In the genomic region with DNA sequence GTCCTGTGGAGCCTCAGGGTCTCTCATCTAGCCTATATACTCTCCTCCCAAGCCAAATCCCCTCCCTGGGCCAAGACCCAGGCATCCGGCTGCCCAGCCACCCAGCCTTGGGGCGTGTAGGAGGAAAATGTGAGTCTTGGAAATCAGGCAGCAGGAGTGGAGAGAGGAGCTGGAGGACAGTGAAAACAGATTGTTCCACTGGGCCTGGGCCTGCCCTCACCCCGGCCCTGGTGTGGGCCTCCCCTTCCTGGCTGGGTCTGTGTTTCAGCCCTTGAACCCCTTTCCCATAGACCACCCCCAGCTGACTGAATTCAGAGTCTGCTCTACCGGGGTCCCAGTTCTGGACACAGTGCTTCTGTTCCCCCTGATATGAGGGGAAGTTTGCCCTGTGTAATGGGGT, we compare ENCODE assay signal across 10 cellular contexts. TPM values are rescaled to one million over a fixed set of nuclear protein-coding genes. Genes with fewer than 3 reads are reported as not detected.
DNase-seq lines count a peak whose midpoint lies in the region; ATAC-seq and TF ChIP-seq lines count a peak whose summit lies in the region.
"Had no signal": no experiment of that assay in that cellular context is flagged by ENCODE, and none has a peak within 500 bp of the region (broad histone marks: within the 10 kb centered on the region; RNA-seq: fewer than 3 reads in every experiment).

No MANE protein-coding gene starts in this region.

- peaks cover 40% of the 10 kb centered on the region for H3K4me1 ChIP-seq in right cardiac atrium (ENCODE audit: control insufficient read depth, insufficient read depth, low read length)
- H3K4me1 ChIP-seq: testis had no signal

- WGBS in right cardiac atrium: 64% methylated on average over 4 of the region's 4 CpGs

- no peak for TF ChIP-seq CTCF in HL-60 (IDR thresholded peaks at IDR 0.05; ENCODE audit: insufficient read depth, low read length)

- ATAC-seq in right cardiac atrium (peak; percentile 1 to 55), GM21423 (IDR thresholded peaks at IDR 0.05; ENCODE audit: unreplicated experiment) (no peak), HG02852 (IDR thresholded peaks at IDR 0.05; ENCODE audit: unreplicated experiment) (no peak)
- no peak for ATAC-seq in stimulated activated effector memory CD8-positive, alpha-beta T cell treated with anti-CD3 and anti-CD28 coated beads, Interleukin-12 subunit alpha, Interleukin-12 subunit beta, amount 100 ng/mL, for 72 hours

- in situ Hi-C loops in G401 (cut with HindIII; ENCODE audit: low sequenced_read_pairs): no loop called here

- H3K27me3 Mint-ChIP-seq in activated T-helper 2 cell treated with anti-CD3 and anti-CD28 coated beads, Interferon-gamma antibody, Interleukin-2, Interleukin-4, amounts not matched to agents 10 μg/mL and 5 μg/mL and 100 μg/mL, durations not matched to agents 14 hours and 24 hours and 36 hours (ENCODE audit: low read depth): no peaks in the 10 kb centered on the region

- no peaks in the 10 kb centered on the region for H3K9me3 ChIP-seq in right cardiac atrium (ENCODE audit: control insufficient read depth, low read length)
- H3K9me3 ChIP-seq: testis had no signal

- H3K27ac Mint-ChIP-seq in activated T-helper 2 cell treated with anti-CD3 and anti-CD28 coated beads, Interferon-gamma antibody, Interleukin-2, Interleukin-4, amounts not matched to agents 10 μg/mL and 5 μg/mL and 100 μg/mL, durations not matched to agents 14 hours and 24 hours and 36 hours: peak overlapping the region; percentile 96
- peak overlapping the region; percentile 90 for H3K27ac Mint-ChIP-seq in stimulated activated effector memory CD8-positive, alpha-beta T cell treated with anti-CD3 and anti-CD28 coated beads, Interleukin-12 subunit alpha, Interleukin-12 subunit beta, amount 100 ng/mL, for 72 hours

- H3K4me3 ChIP-seq in HL-60 (replicated peaks; ENCODE audit: insufficient read depth, low read length) (0 out of 2 replicates have a peak overlapping the region, but pooled peaks have one; percentile 6), right cardiac atrium (ENCODE audit: low read length) (no peak overlapping the region)
- H3K4me3 ChIP-seq: testis had no signal

- DNase-seq in HL-60 (ENCODE audit: low read depth in 1 of 2, low spot score in 1 of 2): no peak
- no peak for DNase-seq in activated T-helper 2 cell treated with anti-CD3 and anti-CD28 coated beads, Interferon-gamma antibody, Interleukin-2, Interleukin-4, amounts not matched to agents 10 μg/mL and 5 μg/mL and 100 μg/mL, durations not matched to agents 14 hours and 24 hours and 36 hours (ENCODE audit: low spot score)
- DNase-seq in right cardiac atrium: peak in 1 of 3 donors; percentile 60
- no peak for DNase-seq in stimulated activated effector memory CD8-positive, alpha-beta T cell treated with anti-CD3 and anti-CD28 coated beads, Interleukin-12 subunit alpha, Interleukin-12 subunit beta, amount 100 ng/mL, for 72 hours (ENCODE audit: low spot score in 2 of 2)
- DNase-seq in NCI-H2196 (lab: John Stamatoyannopoulos, UW; ENCODE audit: unreplicated experiment): no peak
- DNase-seq in G401 (ENCODE audit: low spot score): no peak
- DNase-seq: NCI-H1417, testis had no signal

- peaks cover 52% of the 10 kb centered on the region for H3K4me1 Mint-ChIP-seq in activated T-helper 2 cell treated with anti-CD3 and anti-CD28 coated beads, Interferon-gamma antibody, Interleukin-2, Interleukin-4, amounts not matched to agents 10 μg/mL and 5 μg/mL and 100 μg/mL, durations not matched to agents 14 hours and 24 hours and 36 hours (ENCODE audit: low read depth)
- peaks cover 74% of the 10 kb centered on the region for H3K4me1 Mint-ChIP-seq in stimulated activated effector memory CD8-positive, alpha-beta T cell treated with anti-CD3 and anti-CD28 coated beads, Interleukin-12 subunit alpha, Interleukin-12 subunit beta, amount 100 ng/mL, for 72 hours

- peak overlapping the region; percentile 83 for H3K4me3 Mint-ChIP-seq in activated T-helper 2 cell treated with anti-CD3 and anti-CD28 coated beads, Interferon-gamma antibody, Interleukin-2, Interleukin-4, amounts not matched to agents 10 μg/mL and 5 μg/mL and 100 μg/mL, durations not matched to agents 14 hours and 24 hours and 36 hours (ENCODE audit: low read depth)
- H3K4me3 Mint-ChIP-seq in stimulated activated effector memory CD8-positive, alpha-beta T cell treated with anti-CD3 and anti-CD28 coated beads, Interleukin-12 subunit alpha, Interleukin-12 subunit beta, amount 100 ng/mL, for 72 hours: peak overlapping the region; percentile 60

- intact Hi-C loops in activated T-helper 2 cell treated with anti-CD3 and anti-CD28 coated beads, Interferon-gamma antibody, Interleukin-2, Interleukin-4, amounts not matched to agents 10 μg/mL and 5 μg/mL and 100 μg/mL, durations not matched to agents 14 hours and 24 hours and 36 hours (cut with micrococcal nuclease): loop anchor here (2.0 to 5.0 kb wide), 2 partner anchors 26 to 85 kb away; partner anchors contain the start of gene NCKAP1L
- intact Hi-C loops in right cardiac atrium (cut with DNase I): no loop called here

- peaks cover 22% of the 10 kb centered on the region for H3K36me3 Mint-ChIP-seq in activated T-helper 2 cell treated with anti-CD3 and anti-CD28 coated beads, Interferon-gamma antibody, Interleukin-2, Interleukin-4, amounts not matched to agents 10 μg/mL and 5 μg/mL and 100 μg/mL, durations not matched to agents 14 hours and 24 hours and 36 hours (ENCODE audit: low read depth)
- H3K36me3 Mint-ChIP-seq in stimulated activated effector memory CD8-positive, alpha-beta T cell treated with anti-CD3 and anti-CD28 coated beads, Interleukin-12 subunit alpha, Interleukin-12 subunit beta, amount 100 ng/mL, for 72 hours: peaks cover 83% of the 10 kb centered on the region

- H3K27me3 ChIP-seq in HL-60 (ENCODE audit: insufficient read depth, poor library complexity, severe bottlenecking): no peaks in the 10 kb centered on the region
- no peaks in the 10 kb centered on the region for H3K27me3 ChIP-seq in right cardiac atrium (ENCODE audit: control insufficient read depth, insufficient read depth)
- H3K27me3 ChIP-seq: testis had no signal

- H3K9me3 Mint-ChIP-seq in activated T-helper 2 cell treated with anti-CD3 and anti-CD28 coated beads, Interferon-gamma antibody, Interleukin-2, Interleukin-4, amounts not matched to agents 10 μg/mL and 5 μg/mL and 100 μg/mL, durations not matched to agents 14 hours and 24 hours and 36 hours: no peaks in the 10 kb centered on the region
- H3K9me3 Mint-ChIP-seq in stimulated activated effector memory CD8-positive, alpha-beta T cell treated with anti-CD3 and anti-CD28 coated beads, Interleukin-12 subunit alpha, Interleukin-12 subunit beta, amount 100 ng/mL, for 72 hours: no peaks in the 10 kb centered on the region

- H3K27ac ChIP-seq in HL-60 (replicated peaks) (peak overlapping the region; percentile 88), right cardiac atrium (ENCODE audit: low read length) (peak overlapping the region; percentile 85)

RNA-seq across cellular contexts. Expression of gene ITGA5, which starts 6.7 kb away (rescaled TPM):
- 41.4 and 41.5 TPM in 2 replicates for total RNA-seq in activated T-helper 2 cell treated with anti-CD3 and anti-CD28 coated beads, Interferon-gamma antibody, Interleukin-2, Interleukin-4, amounts not matched to agents 10 μg/mL and 5 μg/mL and 100 μg/mL, durations not matched to agents 14 hours and 24 hours and 36 hours
- 100 to 1,000 TPM in 1 of 4 donors, 10 to 100 TPM in 3; 57.0 to 141 (median 60.2) TPM for total RNA-seq in right cardiac atrium
- polyA plus RNA-seq in right cardiac atrium: 49.3 TPM
- 49.1 and 58.8 TPM in 2 replicates for total RNA-seq in G401 (2014; rRNA removed; shearing (Covaris generic))

RNA-seq across cellular contexts. Expression of gene ZNF385A, which starts 27.8 kb away (rescaled TPM):
- 0.60 and 0.78 TPM in 2 replicates for total RNA-seq in activated T-helper 2 cell treated with anti-CD3 and anti-CD28 coated beads, Interferon-gamma antibody, Interleukin-2, Interleukin-4, amounts not matched to agents 10 μg/mL and 5 μg/mL and 100 μg/mL, durations not matched to agents 14 hours and 24 hours and 36 hours
- total RNA-seq in right cardiac atrium: 10 to 100 TPM in 1 of 4 donors, 1 to 10 TPM in 3; 6.5 to 17.0 (median 8.9) TPM
- 6.0 TPM for polyA plus RNA-seq in right cardiac atrium
- total RNA-seq in G401 (2014; rRNA removed; shearing (Covaris generic)): 6.0 and 8.6 TPM in 2 replicates

RNA-seq across cellular contexts. Expression of gene GPR84, which starts 48.1 kb away (rescaled TPM):
- total RNA-seq in activated T-helper 2 cell treated with anti-CD3 and anti-CD28 coated beads, Interferon-gamma antibody, Interleukin-2, Interleukin-4, amounts not matched to agents 10 μg/mL and 5 μg/mL and 100 μg/mL, durations not matched to agents 14 hours and 24 hours and 36 hours: 1.8 and 2.3 TPM in 2 replicates
- under 1 TPM; 0.39 to 0.71 (median 0.46) TPM for total RNA-seq in right cardiac atrium
- polyA plus RNA-seq in right cardiac atrium: 0.20 TPM
- total RNA-seq in G401 (2014; rRNA removed; shearing (Covaris generic)): 1.0 TPM in 1 of 2 replicates, not detected in the other

Comparison
In these comparisons a context has a peak if more than half of its experiments do, and no peak if none do; other contexts are left out.
1. ATAC-seq: peak in right cardiac atrium (2 of 2); none in stimulated activated effector memory CD8-positive, alpha-beta T cell treated with anti-CD3 and anti-CD28 coated beads, Interleukin-12 subunit alpha, Interleukin-12 subunit beta, amount 100 ng/mL, for 72 hours (single experiment), GM21423 (single experiment) and HG02852 (single experiment).